8 cellular contexts compared by ENCODE assay signal in the genomic region with DNA sequence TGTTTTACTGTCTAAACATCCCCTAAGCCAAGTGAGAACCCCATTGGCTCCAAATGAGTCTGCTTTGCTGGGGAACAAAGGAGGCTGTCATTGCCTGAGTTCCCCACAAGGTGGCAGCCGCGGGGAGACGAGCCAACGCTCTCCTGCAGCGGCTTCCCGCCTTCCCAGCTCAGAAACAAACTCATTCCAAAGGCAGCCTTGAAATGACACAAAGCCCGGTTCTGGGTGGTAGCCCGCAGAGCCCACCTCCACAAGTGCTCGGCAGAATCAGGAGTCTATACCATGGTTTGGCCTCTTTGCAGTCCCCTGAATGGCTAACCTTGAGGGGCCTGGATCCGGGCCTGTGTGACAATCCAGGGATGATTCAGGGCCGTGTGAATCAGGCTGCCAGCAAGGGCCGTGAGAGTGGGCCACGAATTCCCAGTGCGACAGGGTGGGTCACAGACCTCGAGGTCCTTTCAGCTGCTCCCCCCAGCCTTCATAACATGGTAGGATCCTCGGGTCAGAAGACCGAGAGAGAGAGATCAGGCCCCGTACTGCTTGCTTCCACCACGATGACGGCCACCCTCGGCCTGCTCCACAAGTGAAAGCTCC.
A peak's percentile ranks its signal among the peaks of the same experiment; 100 is the strongest.
DNase-seq lines count a peak whose midpoint lies in the region; ATAC-seq and TF ChIP-seq lines count a peak whose summit lies in the region.

No MANE protein-coding gene starts in this region.

- TF ChIP-seq CTCF in GM06990 (IDR thresholded peaks at IDR 0.05; ENCODE audit: insufficient read depth, low read length, poor library complexity, severe bottlenecking) (peak; percentile 91), liver (IDR thresholded peaks at IDR 0.05; ENCODE audit: low read depth, low read length, missing input control) (peak; percentile 94)

- H3K4me1 ChIP-seq in liver (ENCODE audit: control insufficient read depth in 4 of 4, insufficient read depth in 4 of 4, low read length in 3 of 4) = peaks cover 0 to 6% (median 3%) of the 10 kb centered on the region in 4 donors

- no peak overlapping the region for H3K9ac ChIP-seq in liver (ENCODE audit: low read depth in 1 of 2, low read length in 2 of 2)

- ATAC-seq in HG02623 (IDR thresholded peaks at IDR 0.05; ENCODE audit: unreplicated experiment) = peak; percentile 71

- peak; percentile 94 to 96 for TF ChIP-seq RAD21 in liver (IDR thresholded peaks at IDR 0.05)

- DNase-seq in GM06990 (ENCODE audit: extremely low read depth, insufficient read length) (peak; percentile 37), NCI-H2196 (lab: John Stamatoyannopoulos, UW; ENCODE audit: unreplicated experiment) (peak; percentile 61), dermis microvascular lymphatic vessel endothelial cell (ENCODE audit: low read depth in 2 of 2) (peak; percentile 40 to 66), cortex of kidney (lab: John Stamatoyannopoulos, UW) (no peak)
- DNase-seq in activated CD4-positive, alpha-beta T cell treated with anti-CD3 and anti-CD28 coated beads for 48 hours = peak; percentile 77
- DNase-seq in stimulated activated CD4-positive, alpha-beta T cell treated with anti-CD3 and anti-CD28 coated beads, Interleukin-4, amount 100 ng/mL, for 4 hours = peak; percentile 31 to 59

- WGBS in liver = 39% methylated on average over 21 of the region's 21 CpGs

- H3K27me3 ChIP-seq in GM06990 (replicated peaks; ENCODE audit: control insufficient read depth, insufficient read depth, low read length) (no peaks in the 10 kb centered on the region), liver (ENCODE audit: control insufficient read depth in 4 of 4, insufficient read depth in 4 of 4, low read length in 3 of 4) (no peaks in the 10 kb centered on the region)

- H3K27ac ChIP-seq in liver (ENCODE audit: low read depth in 1 of 2, low read length in 2 of 2) = peak overlapping the region in 1 of 2 donors; percentile 21

- H3K36me3 ChIP-seq in GM06990 (ENCODE audit: control insufficient read depth, insufficient read depth, low read length) (peaks cover 3% of the 10 kb centered on the region), liver (ENCODE audit: control insufficient read depth in 4 of 4, insufficient read depth in 3 of 4, low read depth in 1 of 4, low read length in 3 of 4) (peaks cover 0 to 14% (median 3%) of the 10 kb centered on the region in 4 donors)

- no peaks in the 10 kb centered on the region for H3K9me3 ChIP-seq in liver (ENCODE audit: control insufficient read depth in 4 of 4, low read length in 3 of 4)

- H3K4me3 ChIP-seq in GM06990 (replicated peaks; ENCODE audit: low read depth, low read length) (no peak overlapping the region), liver (ENCODE audit: low read depth in 1 of 3, low read length in 3 of 3) (no peak overlapping the region)

TF ChIP-seq in liver, 16 proteins besides CTCF, POLR2A, EP300 and RAD21:
- TF ChIP-seq, protein P1, sequence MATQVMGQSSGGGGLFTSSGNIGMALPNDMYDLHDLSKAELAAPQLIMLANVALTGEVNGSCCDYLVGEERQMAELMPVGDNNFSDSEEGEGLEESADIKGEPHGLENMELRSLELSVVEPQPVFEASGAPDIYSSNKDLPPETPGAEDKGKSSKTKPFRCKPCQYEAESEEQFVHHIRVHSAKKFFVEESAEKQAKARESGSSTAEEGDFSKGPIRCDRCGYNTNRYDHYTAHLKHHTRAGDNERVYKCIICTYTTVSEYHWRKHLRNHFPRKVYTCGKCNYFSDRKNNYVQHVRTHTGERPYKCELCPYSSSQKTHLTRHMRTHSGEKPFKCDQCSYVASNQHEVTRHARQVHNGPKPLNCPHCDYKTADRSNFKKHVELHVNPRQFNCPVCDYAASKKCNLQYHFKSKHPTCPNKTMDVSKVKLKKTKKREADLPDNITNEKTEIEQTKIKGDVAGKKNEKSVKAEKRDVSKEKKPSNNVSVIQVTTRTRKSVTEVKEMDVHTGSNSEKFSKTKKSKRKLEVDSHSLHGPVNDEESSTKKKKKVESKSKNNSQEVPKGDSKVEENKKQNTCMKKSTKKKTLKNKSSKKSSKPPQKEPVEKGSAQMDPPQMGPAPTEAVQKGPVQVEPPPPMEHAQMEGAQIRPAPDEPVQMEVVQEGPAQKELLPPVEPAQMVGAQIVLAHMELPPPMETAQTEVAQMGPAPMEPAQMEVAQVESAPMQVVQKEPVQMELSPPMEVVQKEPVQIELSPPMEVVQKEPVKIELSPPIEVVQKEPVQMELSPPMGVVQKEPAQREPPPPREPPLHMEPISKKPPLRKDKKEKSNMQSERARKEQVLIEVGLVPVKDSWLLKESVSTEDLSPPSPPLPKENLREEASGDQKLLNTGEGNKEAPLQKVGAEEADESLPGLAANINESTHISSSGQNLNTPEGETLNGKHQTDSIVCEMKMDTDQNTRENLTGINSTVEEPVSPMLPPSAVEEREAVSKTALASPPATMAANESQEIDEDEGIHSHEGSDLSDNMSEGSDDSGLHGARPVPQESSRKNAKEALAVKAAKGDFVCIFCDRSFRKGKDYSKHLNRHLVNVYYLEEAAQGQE (IDR thresholded peaks at IDR 0.05) = no peak
- TF ChIP-seq YY1 (IDR thresholded peaks at IDR 0.05) = no peak
- no peak for TF ChIP-seq GABPA (IDR thresholded peaks at IDR 0.05 in 1 of 2, conservative IDR thresholded peaks at IDR 0.05 in 1 of 2)
- TF ChIP-seq JUND (IDR thresholded peaks at IDR 0.05) = no peak
- no peak for TF ChIP-seq FOXA1 (IDR thresholded peaks at IDR 0.05)
- TF ChIP-seq RXRA (IDR thresholded peaks at IDR 0.05) = no peak
- no peak for TF ChIP-seq HNF4G (IDR thresholded peaks at IDR 0.05)
TF ChIP-seq in liver: peak in this region for 0.
